ENCODE assay signal across 22 cellular contexts in the genomic region with DNA sequence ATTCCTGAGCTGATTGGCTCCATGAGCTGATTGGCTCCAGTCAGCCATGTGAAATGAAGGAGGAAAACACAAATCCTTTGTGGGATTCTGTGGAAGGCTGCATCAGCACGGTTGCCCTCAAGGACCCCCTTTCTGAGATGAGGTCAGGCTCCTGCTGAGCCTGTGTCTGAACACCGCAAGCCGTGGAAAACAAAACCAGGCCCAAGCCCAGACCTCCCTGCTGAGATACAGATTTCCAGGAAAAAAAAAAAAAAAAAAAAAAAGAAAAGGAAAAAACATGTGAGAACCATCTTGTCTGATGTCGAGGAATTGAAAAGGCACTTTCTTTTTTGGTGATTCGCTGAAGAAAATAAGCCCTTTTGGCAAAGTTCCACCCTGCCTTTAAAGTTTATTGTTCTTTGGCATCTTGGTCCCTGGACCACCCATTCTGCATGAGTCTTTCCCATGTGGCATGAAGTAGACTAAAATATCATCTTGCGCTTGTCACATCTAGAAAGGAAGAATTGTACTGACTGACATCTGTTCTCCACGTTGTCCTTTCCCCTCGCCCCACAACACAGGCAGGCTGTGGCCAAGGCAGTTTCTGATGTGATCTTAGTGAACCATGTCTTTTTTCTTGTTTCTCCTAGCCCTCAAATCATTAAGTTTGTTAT.
DNase-seq lines count a peak whose midpoint lies in the region; ATAC-seq, FAIRE-seq and TF ChIP-seq lines count a peak whose summit lies in the region.
"Had no signal": no experiment of that assay in that cellular context is flagged by ENCODE, and none has a peak within 500 bp of the region (broad histone marks: within the 10 kb centered on the region; RNA-seq: fewer than 3 reads in every experiment).

No MANE protein-coding gene starts in this region.

- H3K4me1 Mint-ChIP-seq in natural killer cell (peaks cover 79 to 85% of the 10 kb centered on the region in 2 donors), Calu3 (ENCODE audit: low read depth, unreplicated experiment) (no peaks in the 10 kb centered on the region), H9 (peaks cover 2 to 5% of the 10 kb centered on the region in 2 experiments; a peak in 3 of 4 replicates)
- H3K4me1 Mint-ChIP-seq: CD4-positive, alpha-beta memory T cell had no signal

- no peaks in the 10 kb centered on the region for H3K4me1 ChIP-seq in Loucy (ENCODE audit: insufficient read depth, low read length, poor library complexity, severe bottlenecking)
- no peaks in the 10 kb centered on the region for H3K4me1 ChIP-seq in H9 (ENCODE audit: insufficient read depth, low read length)
- H3K4me1 ChIP-seq: A549, ascending aorta, esophagus squamous epithelium, left lung, uterus had no signal

- no peaks in the 10 kb centered on the region for H3K9me2 ChIP-seq in Loucy (replicated peaks; ENCODE audit: low read depth, low read length)

- H3K23me2 ChIP-seq in H9 (ENCODE audit: insufficient read length, low read depth, low read length, poor library complexity, severe bottlenecking): no peaks in the 10 kb centered on the region

- CTCF ChIA-PET in Calu3 (lab: Charles Lee): no interaction called here

- H3K9me3 Mint-ChIP-seq in natural killer cell: peaks cover 3 to 6% of the 10 kb centered on the region in 2 donors
- H3K9me3 Mint-ChIP-seq in Calu3 (ENCODE audit: low read depth, unreplicated experiment): no peaks in the 10 kb centered on the region
- no peaks in the 10 kb centered on the region; a peak in 2 of 5 replicates for H3K9me3 Mint-ChIP-seq in H9
- H3K9me3 Mint-ChIP-seq: dendritic cell treated with granulocyte-macrophage colony-stimulating factor and Interleukin-4, amounts not matched to agents 40 ng/mL and 50 ng/mL, for 4 days had no signal

- no TSS peak for BruUV-seq in Calu3 (replicated peaks; lab: Mats Ljungman, UMichigan)

- no peaks in the 10 kb centered on the region for H3K36me3 ChIP-seq in Loucy (ENCODE audit: insufficient read depth, low read length)
- H3K36me3 ChIP-seq: ascending aorta, esophagus squamous epithelium, left lung, uterus had no signal

- no peak overlapping the region for H3K14ac ChIP-seq in H9 (ENCODE audit: insufficient read depth, low read length)

- peak overlapping the region; percentile 64 for H3K4me3 Mint-ChIP-seq in natural killer cell
- H3K4me3 Mint-ChIP-seq in Calu3 (ENCODE audit: low read depth, unreplicated experiment): no peak overlapping the region
- H3K4me3 Mint-ChIP-seq in H9: no peak overlapping the region
- H3K4me3 Mint-ChIP-seq: CD4-positive, alpha-beta memory T cell; dendritic cell treated with granulocyte-macrophage colony-stimulating factor and Interleukin-4, amounts not matched to agents 40 ng/mL and 50 ng/mL, for 4 days; T-helper 17 cell had no signal

- no peaks in the 10 kb centered on the region for H3K27me3 ChIP-seq in Loucy (ENCODE audit: insufficient read depth, low read length, poor library complexity, severe bottlenecking)
- no peaks in the 10 kb centered on the region for H3K27me3 ChIP-seq in H9 (ENCODE audit: insufficient read depth, low read length)
- H3K27me3 ChIP-seq: ascending aorta, esophagus squamous epithelium, left lung, uterus had no signal

- H4K8ac ChIP-seq in H9 (replicated peaks; ENCODE audit: insufficient read length, low read depth, low read length): no peak overlapping the region

- H2BK12ac ChIP-seq in H9 (ENCODE audit: insufficient read length, low read depth, low read length): no peak overlapping the region

- peaks cover 13% of the 10 kb centered on the region for H3K36me3 Mint-ChIP-seq in natural killer cell
- H3K36me3 Mint-ChIP-seq in Calu3 (ENCODE audit: insufficient read depth, unreplicated experiment): no peaks in the 10 kb centered on the region
- H3K36me3 Mint-ChIP-seq in H9 (ENCODE audit: insufficient read depth in 1 of 3, low read depth in 3 of 3): no peaks in the 10 kb centered on the region; a peak in 1 of 7 replicates
- H3K36me3 Mint-ChIP-seq: CD4-positive, alpha-beta memory T cell had no signal

- ATAC-seq in natural killer cell: no peak
- ATAC-seq: A549, left lung, Right ventricle myocardium inferior, T-helper 17 cell had no signal

- peak; percentile 30 for DNase-seq in AG09319 (ENCODE audit: extremely low read depth, low read depth)
- peak; percentile 76 for DNase-seq in ecto neural progenitor cell (ENCODE audit: low spot score)
- DNase-seq in natural killer cell: no peak
- no peak for DNase-seq in HTR-8/SVneo (ENCODE audit: insufficient read length, low spot score)
- DNase-seq in Calu3: no peak
- DNase-seq in OCI-M1 (lab: John Stamatoyannopoulos, UW): no peak
- no peak for DNase-seq in H9
- DNase-seq: activated CD4-positive, CD25-positive, alpha-beta regulatory T cell; activated gamma-delta T cell; CD4-positive, alpha-beta memory T cell; esophagus squamous epithelium; left lung; NCI-H1436 treated with DMSO at 0.1 percent for 48 hours; stimulated activated CD4-positive, alpha-beta T cell treated with anti-CD3 and anti-CD28 coated beads, Interleukin-15, amount 100 ng/mL, for 24 hours; T-helper 17 cell; uterus had no signal

- H3K4me2 ChIP-seq in Loucy (ENCODE audit: low read depth, low read length, poor library complexity, severe bottlenecking): no peak overlapping the region
- no peak overlapping the region for H3K4me2 ChIP-seq in H9 (ENCODE audit: insufficient read depth, insufficient read length, low read length)
- H3K4me2 ChIP-seq: A549 had no signal

- H3K27ac Mint-ChIP-seq in natural killer cell (peak overlapping the region; percentile 92 to 98), Calu3 (ENCODE audit: unreplicated experiment) (no peak overlapping the region), H9 (no peak overlapping the region)
- H3K27ac Mint-ChIP-seq: CD4-positive, alpha-beta memory T cell; dendritic cell treated with granulocyte-macrophage colony-stimulating factor and Interleukin-4, amounts not matched to agents 40 ng/mL and 50 ng/mL, for 4 days; T-helper 17 cell had no signal

- no peak overlapping the region for H2AK5ac ChIP-seq in H9 (ENCODE audit: insufficient read length, low read length)

- no peak for FAIRE-seq in HTR-8/SVneo (lab: Jason Lieb, UNC)
- FAIRE-seq: A549, H1 had no signal

- no peak overlapping the region for H3K27ac ChIP-seq in H9 (ENCODE audit: insufficient read length, low read depth, low read length)
- H3K27ac ChIP-seq: A549, ascending aorta, esophagus squamous epithelium, left lung, uterus had no signal

- H3K56ac ChIP-seq in H9 (ENCODE audit: insufficient read length, low read depth, low read length): no peak overlapping the region

- H3F3A ChIP-seq in Loucy (ENCODE audit: low read depth): no peaks in the 10 kb centered on the region

- H3K9ac ChIP-seq in Loucy (ENCODE audit: low read depth, low read length, poor library complexity, severe bottlenecking): no peak overlapping the region
- H3K9ac ChIP-seq in H9 (ENCODE audit: extremely low read depth, insufficient read length, low read length): no peak overlapping the region

- H3K79me2 ChIP-seq in Loucy (ENCODE audit: insufficient read depth, low read length): no peaks in the 10 kb centered on the region
- H3K79me2 ChIP-seq in H9 (ENCODE audit: insufficient read depth, low read length): no peaks in the 10 kb centered on the region

- no peak overlapping the region for H4K5ac ChIP-seq in H9 (ENCODE audit: insufficient read length, low read depth, low read length)

- H3K4me3 ChIP-seq in Loucy (ENCODE audit: low read length, poor library complexity, severe bottlenecking): no peak overlapping the region
- H3K4me3 ChIP-seq: A549, ascending aorta, esophagus squamous epithelium, left lung, uterus had no signal

- H2AFZ ChIP-seq in Loucy (ENCODE audit: low read length) (peak overlapping the region; percentile 14), H9 (ENCODE audit: low read length) (no peak overlapping the region)

- TF ChIP-seq CTCF in AG09319 (IDR thresholded peaks at IDR 0.05; ENCODE audit: low read depth, low read length) (no peak), Loucy (conservative IDR thresholded peaks at IDR 0.05; ENCODE audit: low read length) (no peak), natural killer cell (IDR thresholded peaks at IDR 0.05) (no peak), Calu3 (IDR thresholded peaks at IDR 0.05; ENCODE audit: unreplicated experiment) (no peak), H9 (conservative IDR thresholded peaks at IDR 0.05) (no peak)

- no peak overlapping the region for H2BK20ac ChIP-seq in H9 (ENCODE audit: low read depth, low read length, poor library complexity, severe bottlenecking)

- no peaks in the 10 kb centered on the region for H3K79me1 ChIP-seq in H9 (ENCODE audit: insufficient read depth, low read depth, low read length, poor library complexity, severe bottlenecking)

- WGBS in H9 (ENCODE audit: extremely low coverage, insufficient read length, low lambda C conversion rate): no CpG with 5 or more reads among the region's 8 CpGs

- no peak overlapping the region for H4K91ac ChIP-seq in H9 (ENCODE audit: insufficient read length, low read depth, low read length)

- intact Hi-C loops in natural killer cell (cut with micrococcal nuclease): loop anchor here (2.0 kb wide), 2 partner anchors 44 to 66 kb away; no protein-coding TSS in a partner anchor
- intact Hi-C loops in Calu3 (cut with micrococcal nuclease; ENCODE audit: unreplicated experiment): no loop called here

- no peak overlapping the region for H3K23ac ChIP-seq in H9 (ENCODE audit: insufficient read length, low read depth, low read length)

- H2BK15ac ChIP-seq in H9 (ENCODE audit: low read depth, low read length): no peak overlapping the region

- H3K9me3 ChIP-seq in Loucy (ENCODE audit: insufficient read depth, low read depth, low read length) (no peaks in the 10 kb centered on the region), H9 (ENCODE audit: control insufficient read depth, low read depth, low read length) (no peaks in the 10 kb centered on the region)
- H3K9me3 ChIP-seq: A549, ascending aorta, esophagus squamous epithelium, left lung, uterus had no signal

- H3T11ph ChIP-seq in H9 (ENCODE audit: low read length): no peak overlapping the region

- H3K27me3 Mint-ChIP-seq in natural killer cell (ENCODE audit: low read depth in 2 of 2) (no peaks in the 10 kb centered on the region), Calu3 (ENCODE audit: unreplicated experiment) (peaks cover 29% of the 10 kb centered on the region), H9 (ENCODE audit: low read depth) (no peaks in the 10 kb centered on the region)
- H3K27me3 Mint-ChIP-seq: CD4-positive, alpha-beta memory T cell; dendritic cell treated with granulocyte-macrophage colony-stimulating factor and Interleukin-4, amounts not matched to agents 40 ng/mL and 50 ng/mL, for 4 days; T-helper 17 cell had no signal

- no peak overlapping the region for H2BK120ac ChIP-seq in H9 (ENCODE audit: low read depth, low read length, poor library complexity, severe bottlenecking)

- H3K4ac ChIP-seq in H9 (ENCODE audit: low read depth, low read length): no peak overlapping the region

- H2BK5ac ChIP-seq in H9 (ENCODE audit: insufficient read length, low read length): no peak overlapping the region

- no peaks in the 10 kb centered on the region for H4K20me1 ChIP-seq in Loucy (ENCODE audit: insufficient read depth, low read length, poor library complexity, severe bottlenecking)
- no peaks in the 10 kb centered on the region for H4K20me1 ChIP-seq in H9 (ENCODE audit: control insufficient read depth, insufficient read depth, insufficient read length)

- H3K18ac ChIP-seq in H9 (ENCODE audit: insufficient read length, low read depth, low read length): no peak overlapping the region

Comparison
In these comparisons a context has a peak if more than half of its experiments do, and no peak if none do; other contexts are left out.
1. DNase-seq: peak in AG09319 (single experiment) and ecto neural progenitor cell (single experiment); none in natural killer cell (single experiment), HTR-8/SVneo (single experiment), Calu3 (single experiment), OCI-M1 (single experiment) and H9 (single experiment).
2. H3K27ac Mint-ChIP-seq: peak in natural killer cell (2 of 2); none in Calu3 (single experiment) and H9 (0 of 3).